ENCODE assay signal across 1 cellular context in the genomic region with DNA sequence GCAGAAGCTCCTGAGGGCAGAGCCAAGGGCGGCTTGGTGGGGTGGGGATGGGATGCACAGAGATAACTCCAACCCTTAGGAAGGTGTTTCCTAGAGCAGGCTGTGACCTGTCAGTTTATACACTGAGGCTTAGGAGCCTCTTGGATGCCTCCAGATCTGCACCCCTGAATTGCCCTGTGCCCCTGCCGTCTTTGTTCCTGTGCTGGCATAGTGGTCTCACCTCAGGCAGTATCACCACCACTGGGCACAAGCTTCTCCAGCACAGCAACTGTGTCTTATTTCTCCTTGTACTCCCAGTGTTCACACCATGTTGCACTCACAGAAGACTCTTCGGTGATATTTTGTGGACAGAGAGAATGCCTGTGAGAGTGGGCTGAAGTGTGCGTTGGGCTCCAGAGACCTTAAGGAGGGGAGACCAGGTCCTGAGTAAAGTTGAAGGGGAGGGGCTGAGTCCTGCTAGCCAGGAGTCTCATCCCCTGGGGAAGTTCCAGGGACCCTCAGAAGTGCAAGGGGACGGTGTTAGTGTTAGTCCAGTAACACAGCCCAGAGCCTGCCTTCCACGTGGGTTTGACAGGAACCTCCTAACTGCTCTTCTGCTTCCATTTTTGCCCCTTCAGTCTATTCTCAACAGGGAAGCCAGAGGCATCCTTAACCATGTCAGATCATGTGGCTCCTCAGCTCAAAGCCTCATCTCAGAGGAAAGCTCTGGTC. TPM values are rescaled to one million over a fixed set of nuclear protein-coding genes. Genes with fewer than 3 reads are reported as not detected.
"Had no signal": no experiment of that assay in that cellular context is flagged by ENCODE, and none has a peak within 500 bp of the region (broad histone marks: within the 10 kb centered on the region; RNA-seq: fewer than 3 reads in every experiment).

No MANE protein-coding gene starts in this region.

RNA-seq across cellular contexts. Expression of gene IQSEC3, which starts 26.9 kb away (rescaled TPM):
- total RNA-seq: activated CD4-positive, alpha-beta T cell treated with anti-CD3 and anti-CD28 coated beads for 36 hours had no signal
